Comparison of ENCODE assay signal across 1 cellular context in the genomic region with DNA sequence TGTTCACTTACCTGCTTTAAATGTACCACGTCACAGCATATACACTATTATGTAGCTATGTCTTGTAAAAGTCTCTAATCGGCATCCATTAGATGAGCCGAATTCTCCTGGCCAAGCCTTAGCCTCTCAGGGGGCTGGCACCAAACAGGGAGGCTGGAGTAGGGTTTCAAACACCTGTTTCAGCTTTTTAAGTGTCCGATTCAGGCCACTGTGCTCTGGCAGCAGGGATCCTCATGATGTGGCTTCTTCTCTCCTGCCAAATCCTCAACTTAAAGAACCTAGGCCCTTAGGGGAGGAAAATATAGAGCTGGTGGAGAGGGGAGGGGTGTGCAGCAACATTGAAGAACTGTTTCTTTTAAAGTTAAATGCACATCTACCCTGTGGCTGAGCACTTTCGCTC.
TF ChIP-seq lines count a peak whose summit lies in the region.

No MANE protein-coding gene starts in this region.

TF ChIP-seq in WTC11, 78 proteins besides CTCF, POLR2A, EP300 and RAD21 (continued from another document):
- TF ChIP-seq, protein P1, sequence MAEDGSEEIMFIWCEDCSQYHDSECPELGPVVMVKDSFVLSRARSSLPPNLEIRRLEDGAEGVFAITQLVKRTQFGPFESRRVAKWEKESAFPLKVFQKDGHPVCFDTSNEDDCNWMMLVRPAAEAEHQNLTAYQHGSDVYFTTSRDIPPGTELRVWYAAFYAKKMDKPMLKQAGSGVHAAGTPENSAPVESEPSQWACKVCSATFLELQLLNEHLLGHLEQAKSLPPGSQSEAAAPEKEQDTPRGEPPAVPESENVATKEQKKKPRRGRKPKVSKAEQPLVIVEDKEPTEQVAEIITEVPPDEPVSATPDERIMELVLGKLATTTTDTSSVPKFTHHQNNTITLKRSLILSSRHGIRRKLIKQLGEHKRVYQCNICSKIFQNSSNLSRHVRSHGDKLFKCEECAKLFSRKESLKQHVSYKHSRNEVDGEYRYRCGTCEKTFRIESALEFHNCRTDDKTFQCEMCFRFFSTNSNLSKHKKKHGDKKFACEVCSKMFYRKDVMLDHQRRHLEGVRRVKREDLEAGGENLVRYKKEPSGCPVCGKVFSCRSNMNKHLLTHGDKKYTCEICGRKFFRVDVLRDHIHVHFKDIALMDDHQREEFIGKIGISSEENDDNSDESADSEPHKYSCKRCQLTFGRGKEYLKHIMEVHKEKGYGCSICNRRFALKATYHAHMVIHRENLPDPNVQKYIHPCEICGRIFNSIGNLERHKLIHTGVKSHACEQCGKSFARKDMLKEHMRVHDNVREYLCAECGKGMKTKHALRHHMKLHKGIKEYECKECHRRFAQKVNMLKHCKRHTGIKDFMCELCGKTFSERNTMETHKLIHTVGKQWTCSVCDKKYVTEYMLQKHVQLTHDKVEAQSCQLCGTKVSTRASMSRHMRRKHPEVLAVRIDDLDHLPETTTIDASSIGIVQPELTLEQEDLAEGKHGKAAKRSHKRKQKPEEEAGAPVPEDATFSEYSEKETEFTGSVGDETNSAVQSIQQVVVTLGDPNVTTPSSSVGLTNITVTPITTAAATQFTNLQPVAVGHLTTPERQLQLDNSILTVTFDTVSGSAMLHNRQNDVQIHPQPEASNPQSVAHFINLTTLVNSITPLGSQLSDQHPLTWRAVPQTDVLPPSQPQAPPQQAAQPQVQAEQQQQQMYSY (CRISPR knock-in tag; IDR thresholded peaks at IDR 0.05): no peak
- TF ChIP-seq RELA (CRISPR knock-in tag; IDR thresholded peaks at IDR 0.05; ENCODE audit: borderline replicate concordance): no peak
- TF ChIP-seq ESRRA (CRISPR knock-in tag; IDR thresholded peaks at IDR 0.05; ENCODE audit: borderline replicate concordance): no peak
- TF ChIP-seq MXD4 (CRISPR knock-in tag; IDR thresholded peaks at IDR 0.05; ENCODE audit: borderline replicate concordance): no peak
- no peak for TF ChIP-seq ZNF317 (CRISPR knock-in tag; IDR thresholded peaks at IDR 0.05; ENCODE audit: borderline replicate concordance, low read depth)
